Comparison of ENCODE assay signal across 8 cellular contexts in the genomic region with DNA sequence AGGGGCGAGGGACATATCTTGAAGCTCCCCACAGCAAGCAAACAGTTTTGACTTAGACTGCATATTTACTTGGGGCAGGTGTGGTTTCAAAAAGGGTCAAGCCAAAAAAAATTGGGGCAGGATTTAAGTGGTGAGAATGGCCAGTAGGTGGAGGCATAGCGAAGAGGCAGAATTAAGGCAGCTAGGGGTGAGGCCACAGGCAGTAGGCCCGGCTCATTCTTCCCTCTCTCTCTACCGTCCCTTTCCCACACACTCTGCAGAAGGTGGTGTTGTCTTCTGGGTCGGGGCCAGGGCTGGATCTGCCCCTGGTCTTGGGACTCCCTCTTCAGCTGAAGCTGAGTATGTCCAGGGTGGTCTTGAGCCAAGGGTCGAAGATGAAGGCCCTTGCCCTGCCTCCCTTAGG. TPM values are rescaled to one million over a fixed set of nuclear protein-coding genes. Genes with fewer than 3 reads are reported as not detected.
DNase-seq lines count a peak whose midpoint lies in the region; ATAC-seq and TF ChIP-seq lines count a peak whose summit lies in the region.

No MANE protein-coding gene starts in this region.

- peak; percentile 45 for DNase-seq in DMS114 treated with DMSO at 0.1 percent for 48 hours (lab: John Stamatoyannopoulos, UW; ENCODE audit: unreplicated experiment)
- DNase-seq in HFF-Myc (ENCODE audit: extremely low read depth, low read depth): no peak
- DNase-seq in SK-N-DZ (ENCODE audit: low spot score): peak; percentile 61
- no peak for DNase-seq in epithelial cell of proximal tubule (ENCODE audit: low read depth)
- DNase-seq in prostate gland (ENCODE audit: low spot score): no peak
- no peak for DNase-seq in NCI-H774 (lab: John Stamatoyannopoulos, UW)
- no peak for DNase-seq in cortex of kidney (lab: John Stamatoyannopoulos, UW)

- no peaks in the 10 kb centered on the region for H3K9me3 ChIP-seq in prostate gland

- no peaks in the 10 kb centered on the region for H3K4me1 ChIP-seq in prostate gland (replicated peaks)

- no peaks in the 10 kb centered on the region for H3K27me3 ChIP-seq in prostate gland (replicated peaks; ENCODE audit: insufficient read depth)

- intact Hi-C loops in prostate gland (cut with DNase I): no loop called here

- no peak for ATAC-seq in GM21515 (IDR thresholded peaks at IDR 0.05; ENCODE audit: unreplicated experiment)

- H3K36me3 ChIP-seq in prostate gland: no peaks in the 10 kb centered on the region

- WGBS in prostate gland: 38% methylated on average over 6 of the region's 6 CpGs

- TF ChIP-seq CTCF in HFF-Myc (IDR thresholded peaks at IDR 0.05; ENCODE audit: low read depth, low read length, missing control alignments) (peak; percentile 53), epithelial cell of proximal tubule (conservative IDR thresholded peaks at IDR 0.05; ENCODE audit: low read depth, low read length) (peak; percentile 67), prostate gland (IDR thresholded peaks at IDR 0.05) (peak in 3 of 4 experiments; percentile 20 to 58 (median 56))

- H3K4me3 ChIP-seq in HFF-Myc (replicated peaks; ENCODE audit: low read depth, low read length) (no peak overlapping the region), epithelial cell of proximal tubule (ENCODE audit: low read depth, low read length) (no peak overlapping the region), prostate gland (no peak overlapping the region)

- no peak overlapping the region for H3K27ac ChIP-seq in prostate gland

- TF ChIP-seq POLR2A in prostate gland (IDR thresholded peaks at IDR 0.05): no peak

RNA-seq across cellular contexts. Expression of gene SHBG, which starts 2.6 kb away (rescaled TPM):
- polyA plus RNA-seq in SK-N-DZ (2014; cell fraction: cytosol; rRNA removed): not detected in 2 replicates
- not detected in 2 replicates for polyA plus RNA-seq in SK-N-DZ (2014; cell fraction: nucleus; rRNA removed)
- not detected in 2 replicates for total RNA-seq in epithelial cell of proximal tubule
- 1 to 10 TPM in 1 of 2 donors, not detected in 1; 2.1 TPM for total RNA-seq in prostate gland

RNA-seq across cellular contexts. Expression of gene SAT2, which starts 4.9 kb away (rescaled TPM):
- 39.1 and 41.5 TPM in 2 replicates for polyA plus RNA-seq in SK-N-DZ (2014; cell fraction: cytosol; rRNA removed)
- 123 and 125 TPM in 2 replicates for polyA plus RNA-seq in SK-N-DZ (2014; cell fraction: nucleus; rRNA removed)
- 32.6 and 43.4 TPM in 2 replicates for total RNA-seq in epithelial cell of proximal tubule
- total RNA-seq in prostate gland: 100 to 1,000 TPM in 1 of 2 donors, 10 to 100 TPM in 1; 83.3 to 139 TPM

RNA-seq across cellular contexts. Expression of gene FXR2, which starts 17.8 kb away (rescaled TPM):
- 117 and 125 TPM in 2 replicates for polyA plus RNA-seq in SK-N-DZ (2014; cell fraction: cytosol; rRNA removed)
- polyA plus RNA-seq in SK-N-DZ (2014; cell fraction: nucleus; rRNA removed): 102 and 145 TPM in 2 replicates
- 49.9 and 53.6 TPM in 2 replicates for total RNA-seq in epithelial cell of proximal tubule
- total RNA-seq in prostate gland: 10 to 100 TPM; 27.1 to 51.4 TPM

RNA-seq across cellular contexts. Expression of gene ATP1B2, which starts 18.2 kb away (rescaled TPM):
- polyA plus RNA-seq in SK-N-DZ (2014; cell fraction: cytosol; rRNA removed): 0.25 and 0.28 TPM in 2 replicates
- 0.85 and 1.2 TPM in 2 replicates for polyA plus RNA-seq in SK-N-DZ (2014; cell fraction: nucleus; rRNA removed)
- total RNA-seq in epithelial cell of proximal tubule: not detected in 2 replicates
- 10 to 100 TPM in 1 of 2 donors, under 1 TPM in 1; 0.82 to 11.7 TPM for total RNA-seq in prostate gland

RNA-seq across cellular contexts. Expression of gene SOX15, which starts 42.6 kb away (rescaled TPM):
- not detected in 2 replicates for polyA plus RNA-seq in SK-N-DZ (2014; cell fraction: cytosol; rRNA removed)
- polyA plus RNA-seq in SK-N-DZ (2014; cell fraction: nucleus; rRNA removed): 0.45 and 2.5 TPM in 2 replicates
- total RNA-seq in epithelial cell of proximal tubule (18.7 and 19.0 TPM in 2 replicates), prostate gland (10 to 100 TPM in 1 of 2 donors, 1 to 10 TPM in 1; 6.3 to 15.0 TPM)

Comparison
In these comparisons a context has a peak if more than half of its experiments do, and no peak if none do; other contexts are left out.
1. DNase-seq: peak in DMS114 treated with DMSO at 0.1 percent for 48 hours (single experiment) and SK-N-DZ (single experiment); none in HFF-Myc (single experiment), epithelial cell of proximal tubule (single experiment), prostate gland (single experiment), NCI-H774 (single experiment) and cortex of kidney (single experiment).
2. Peak in every context shown above with its lines, with median percentiles within 50 percentile points of each other: CTCF ChIP-seq.